In the genomic region with DNA sequence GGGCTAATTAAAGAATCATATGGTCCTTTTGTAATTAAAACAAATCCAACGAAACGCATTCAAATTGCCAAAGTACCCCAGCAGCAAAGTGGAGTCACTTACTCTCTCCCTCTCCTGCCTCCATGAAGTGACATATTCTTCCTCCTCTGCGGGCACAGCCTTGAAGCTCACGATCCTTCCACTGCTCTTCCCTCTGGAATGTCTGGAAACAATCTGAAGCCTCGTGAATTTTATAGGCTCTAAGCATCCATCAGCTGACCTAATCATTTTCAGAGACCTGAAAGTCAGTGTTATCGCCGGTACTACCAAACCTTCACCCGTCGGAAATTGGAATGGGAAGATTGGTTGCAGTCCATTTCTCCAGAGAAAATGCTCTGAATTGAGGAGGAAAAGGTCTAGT, we compare ENCODE assay signal across 23 cellular contexts.
"Had no signal": no experiment of that assay in that cellular context is flagged by ENCODE, and none has a peak within 500 bp of the region (broad histone marks: within the 10 kb centered on the region; RNA-seq: fewer than 3 reads in every experiment).

No MANE protein-coding gene starts in this region.

- H3K4me1 ChIP-seq: breast epithelium, Peyer's patch had no signal

- DNase-seq: activated CD4-positive, alpha-beta memory T cell treated with anti-CD3 and anti-CD28 coated beads for 36 hours; activated CD4-positive, alpha-beta T cell treated with anti-CD3 and anti-CD28 coated beads, Interleukin-2, amount 10 ng/mL, durations not matched to agents 7 days and 5 days; activated CD4-positive, CD25-positive, alpha-beta regulatory T cell; activated CD8-positive, alpha-beta memory T cell treated with anti-CD3 and anti-CD28 coated beads for 24 hours; activated gamma-delta T cell; activated naive CD4-positive, alpha-beta T cell treated with anti-CD3 and anti-CD28 coated beads for 36 hours; activated T-cell treated with anti-CD3 and anti-CD28 coated beads, Interleukin-2, amount 50 U/mL, for 4 hours; amygdala; MM.1S; NCI-H1105 treated with DMSO at 0.1 percent for 48 hours; NCI-H1436 treated with DMSO at 0.1 percent for 48 hours; NCI-H187; NCI-H2081 treated with DMSO at 0.1 percent for 48 hours; NCI-H446; NCI-H524; Peyer's patch; SHP77; T-helper 9 cell had no signal

- H3K36me3 ChIP-seq: breast epithelium, Peyer's patch had no signal

- H3K36me3 Mint-ChIP-seq: activated CD4-positive, alpha-beta memory T cell treated with anti-CD3 and anti-CD28 coated beads for 36 hours; activated naive CD8-positive, alpha-beta T cell had no signal

- H3K9me3 Mint-ChIP-seq: activated T-cell treated with anti-CD3 and anti-CD28 coated beads, Interleukin-2, amount 50 U/mL, for 4 hours; activated T-helper 17 cell treated with anti-CD3 and anti-CD28 coated beads, Interleukin-2, amount 50 U/mL, for 72 hours had no signal

- H3K4me3 Mint-ChIP-seq: activated CD4-positive, alpha-beta memory T cell treated with anti-CD3 and anti-CD28 coated beads for 36 hours; activated CD4-positive, alpha-beta T cell treated with anti-CD3 and anti-CD28 coated beads, Interleukin-2, amount 10 ng/mL, durations not matched to agents 7 days and 5 days; activated naive CD4-positive, alpha-beta T cell treated with anti-CD3 and anti-CD28 coated beads for 36 hours; activated naive CD8-positive, alpha-beta T cell; activated T-cell treated with anti-CD3 and anti-CD28 coated beads, Interleukin-2, amount 50 U/mL, for 4 hours; activated T-helper 17 cell treated with anti-CD3 and anti-CD28 coated beads, Interleukin-2, amount 50 U/mL, for 72 hours; T-helper 1 cell treated with Interleukin-12 subunit alpha and Interleukin-12 subunit beta and Interleukin-4 antibody, amounts not matched to agents 30 μg/mL and 1 μg/mL, for 36 hours had no signal

- H3K27me3 ChIP-seq: Peyer's patch had no signal

- H3K27ac ChIP-seq: breast epithelium, Peyer's patch, VCaP had no signal

- H3K4me3 ChIP-seq: breast epithelium, Peyer's patch had no signal

- H3K4me1 Mint-ChIP-seq: activated CD4-positive, alpha-beta T cell treated with anti-CD3 and anti-CD28 coated beads, Interleukin-2, amount 10 ng/mL, durations not matched to agents 7 days and 5 days; activated T-helper 17 cell treated with anti-CD3 and anti-CD28 coated beads, Interleukin-2, amount 50 U/mL, for 72 hours had no signal

- H3K27ac Mint-ChIP-seq: activated CD4-positive, alpha-beta memory T cell treated with anti-CD3 and anti-CD28 coated beads for 36 hours; activated CD4-positive, alpha-beta T cell treated with anti-CD3 and anti-CD28 coated beads, Interleukin-2, amount 10 ng/mL, durations not matched to agents 7 days and 5 days; activated naive CD4-positive, alpha-beta T cell treated with anti-CD3 and anti-CD28 coated beads for 36 hours; activated naive CD8-positive, alpha-beta T cell; activated T-helper 17 cell treated with anti-CD3 and anti-CD28 coated beads, Interleukin-2, amount 50 U/mL, for 72 hours; T-helper 1 cell treated with Interleukin-12 subunit alpha and Interleukin-12 subunit beta and Interleukin-4 antibody, amounts not matched to agents 30 μg/mL and 1 μg/mL, for 36 hours had no signal

- H3K27me3 Mint-ChIP-seq: activated CD4-positive, alpha-beta memory T cell treated with anti-CD3 and anti-CD28 coated beads for 36 hours; activated CD4-positive, alpha-beta T cell treated with anti-CD3 and anti-CD28 coated beads, Interleukin-2, amount 10 ng/mL, durations not matched to agents 7 days and 5 days; activated T-helper 17 cell treated with anti-CD3 and anti-CD28 coated beads, Interleukin-2, amount 50 U/mL, for 72 hours had no signal
